ENCODE assay signal across 10 cellular contexts in the genomic region with DNA sequence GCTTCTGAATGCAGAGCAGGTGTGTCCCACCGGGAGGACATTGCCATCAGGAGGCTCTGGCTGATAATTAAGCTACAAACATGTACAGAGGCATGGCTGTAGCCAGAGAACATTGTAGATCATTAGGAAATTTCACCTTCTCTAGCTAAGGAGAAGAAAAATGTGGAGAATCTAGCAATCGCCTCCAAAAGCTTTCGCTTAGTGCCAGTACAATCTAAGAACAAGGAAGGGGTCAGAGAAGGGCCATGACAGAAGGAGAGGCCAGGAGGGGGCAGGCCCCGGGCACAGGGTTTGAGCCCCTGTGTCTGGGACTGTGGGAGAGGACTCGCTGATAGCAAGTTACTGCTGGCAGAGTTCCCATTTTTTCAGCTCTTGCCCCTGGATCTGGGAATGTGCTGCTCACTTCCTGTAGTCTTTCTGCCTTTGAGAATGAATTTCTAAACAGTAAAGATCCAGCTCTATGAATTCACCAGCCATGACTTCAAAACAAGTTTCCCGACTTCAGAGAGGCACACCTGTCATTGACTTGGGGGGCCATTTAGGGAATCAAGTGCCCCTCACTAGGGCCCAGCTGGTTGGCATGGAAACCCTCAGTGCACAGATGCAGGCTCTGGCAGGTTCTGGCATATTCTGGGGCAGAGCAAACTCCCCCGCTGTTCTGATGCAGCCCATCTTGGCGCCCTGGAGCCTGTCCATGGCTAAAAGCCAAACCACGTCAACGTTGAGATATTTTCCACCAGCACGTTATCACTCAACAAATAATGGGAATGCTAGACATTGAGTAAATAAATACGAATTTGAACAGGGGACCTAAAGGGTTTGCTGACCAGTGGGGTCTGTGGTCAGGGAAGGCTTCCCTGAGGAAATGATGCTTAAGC. TPM values are rescaled to one million over a fixed set of nuclear protein-coding genes. Genes with fewer than 3 reads are reported as not detected.
DNase-seq lines count a peak whose midpoint lies in the region; ATAC-seq and TF ChIP-seq lines count a peak whose summit lies in the region.
"Had no signal": no experiment of that assay in that cellular context is flagged by ENCODE, and none has a peak within 500 bp of the region (broad histone marks: within the 10 kb centered on the region; RNA-seq: fewer than 3 reads in every experiment).

No MANE protein-coding gene starts in this region.

- POLR2A ChIA-PET in activated CD4-positive, alpha-beta memory T cell treated with anti-CD3 and anti-CD28 coated beads, Interleukin-2, amount 10 ng/mL, durations not matched to agents 7 days and 5 days (lab: Charles Lee): no interaction called here

- no peak for ATAC-seq in HG02970 (IDR thresholded peaks at IDR 0.05; ENCODE audit: low FRiP score, unreplicated experiment)
- ATAC-seq in HG02798 (IDR thresholded peaks at IDR 0.05; ENCODE audit: poor library complexity, unreplicated experiment): no peak

- no peak overlapping the region for H3K4me3 ChIP-seq in epithelial cell of esophagus (ENCODE audit: low read length)

- CTCF ChIA-PET in activated CD4-positive, alpha-beta memory T cell treated with anti-CD3 and anti-CD28 coated beads, Interleukin-2, amount 10 ng/mL, durations not matched to agents 7 days and 5 days (lab: Charles Lee): interaction anchor here (1.3 kb wide), 1 partner anchor 9 kb away, joined by 3 read pairs; no protein-coding TSS in a partner anchor

- peaks cover 14% of the 10 kb centered on the region for H3K27me3 Mint-ChIP-seq in activated CD4-positive, alpha-beta memory T cell treated with anti-CD3 and anti-CD28 coated beads, Interleukin-2, amount 10 ng/mL, durations not matched to agents 7 days and 5 days

- no peak overlapping the region for H3K27ac Mint-ChIP-seq in activated CD4-positive, alpha-beta memory T cell treated with anti-CD3 and anti-CD28 coated beads, Interleukin-2, amount 10 ng/mL, durations not matched to agents 7 days and 5 days

- H3K4me1 Mint-ChIP-seq in activated CD4-positive, alpha-beta memory T cell treated with anti-CD3 and anti-CD28 coated beads, Interleukin-2, amount 10 ng/mL, durations not matched to agents 7 days and 5 days: peaks cover 5% of the 10 kb centered on the region

- H3K9me3 Mint-ChIP-seq in activated CD4-positive, alpha-beta memory T cell treated with anti-CD3 and anti-CD28 coated beads, Interleukin-2, amount 10 ng/mL, durations not matched to agents 7 days and 5 days: no peaks in the 10 kb centered on the region

- DNase-seq in EL: peak; percentile 63
- DNase-seq in NCI-H510A (lab: John Stamatoyannopoulos, UW): peak; percentile 17
- peak; percentile 83 for DNase-seq in epithelial cell of esophagus (ENCODE audit: low read depth)
- peak; percentile 22 for DNase-seq in non-pigmented ciliary epithelial cell (ENCODE audit: low read depth)
- no peak for DNase-seq in activated gamma-delta T cell (lab: John Stamatoyannopoulos, UW)
- no peak for DNase-seq in activated CD4-positive, alpha-beta memory T cell treated with anti-CD3 and anti-CD28 coated beads, Interleukin-2, amount 10 ng/mL, durations not matched to agents 7 days and 5 days
- DNase-seq: GF-D8, H7 had no signal

- no peak overlapping the region for H3K4me3 Mint-ChIP-seq in activated CD4-positive, alpha-beta memory T cell treated with anti-CD3 and anti-CD28 coated beads, Interleukin-2, amount 10 ng/mL, durations not matched to agents 7 days and 5 days

- no peak for TF ChIP-seq CTCF in epithelial cell of esophagus (IDR thresholded peaks at IDR 0.05; ENCODE audit: insufficient read depth, low read depth, low read length, missing control alignments)

- H3K36me3 Mint-ChIP-seq in activated CD4-positive, alpha-beta memory T cell treated with anti-CD3 and anti-CD28 coated beads, Interleukin-2, amount 10 ng/mL, durations not matched to agents 7 days and 5 days (ENCODE audit: low read depth): no peaks in the 10 kb centered on the region

RNA-seq across cellular contexts. Expression of gene CACNG4, which starts 59.5 kb away (rescaled TPM):
- not detected for total RNA-seq in activated CD4-positive, alpha-beta memory T cell treated with anti-CD3 and anti-CD28 coated beads, Interleukin-2, amount 10 ng/mL, durations not matched to agents 7 days and 5 days

Comparison
In these comparisons a context has a peak if more than half of its experiments do, and no peak if none do; other contexts are left out.
1. DNase-seq: peak in EL (single experiment), NCI-H510A (single experiment), epithelial cell of esophagus (single experiment) and non-pigmented ciliary epithelial cell (single experiment); none in activated gamma-delta T cell (single experiment) and activated CD4-positive, alpha-beta memory T cell treated with anti-CD3 and anti-CD28 coated beads, Interleukin-2, amount 10 ng/mL, durations not matched to agents 7 days and 5 days (single experiment).